In the genomic region with DNA sequence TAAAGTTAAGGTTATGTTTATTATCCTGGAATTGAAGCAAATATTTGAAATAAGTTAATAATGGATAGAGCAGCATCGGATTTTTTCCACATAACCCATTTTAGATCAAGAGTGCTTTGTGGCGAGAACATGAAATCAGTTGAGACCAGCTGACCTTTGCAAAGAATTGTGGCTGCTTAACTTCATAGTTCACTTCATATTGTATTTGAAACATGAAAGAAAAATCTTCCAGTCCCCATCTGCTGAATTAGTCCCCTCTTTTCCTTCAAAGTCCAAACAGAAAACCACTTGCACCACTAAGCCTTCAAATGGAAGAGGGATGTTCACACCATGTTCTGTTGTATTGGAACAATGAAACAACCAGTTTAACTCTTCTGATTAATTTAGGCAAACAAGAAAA, we compare ENCODE assay signal across 31 cellular contexts.
"Had no signal": no experiment of that assay in that cellular context is flagged by ENCODE, and none has a peak within 500 bp of the region (broad histone marks: within the 10 kb centered on the region; RNA-seq: fewer than 3 reads in every experiment).

No MANE protein-coding gene starts in this region.

- H3K27ac Mint-ChIP-seq: naive thymus-derived CD8-positive, alpha-beta T cell; natural killer cell treated with Interleukin-12 subunit alpha and Interleukin-12 subunit beta and Interleukin-15 and Interleukin-18, amount 100 ng/mL, for 72 hours; neural progenitor cell; progenitor cell of endocrine pancreas; stimulated activated memory B cell treated with anti-CD40 and anti-IgM and Interleukin-4, amounts not matched to agents 10 μg/mL and 1 μg/mL and 100 μg/mL, for 72 hours; stimulated activated naive CD8-positive, alpha-beta T cell treated with anti-CD3 and anti-CD28 coated beads, Interleukin-15, amount 100 ng/mL, for 72 hours; type B pancreatic cell had no signal

- H3K9me3 ChIP-seq: ovary, psoas muscle, right lobe of liver, sigmoid colon, spleen, suprapubic skin, testis, tibial artery, transverse colon, upper lobe of right lung, uterus had no signal

- H3K79me2 ChIP-seq: parathyroid adenoma had no signal

- H2AFZ ChIP-seq: neural progenitor cell, parathyroid adenoma had no signal

- H3K27me3 Mint-ChIP-seq: naive thymus-derived CD8-positive, alpha-beta T cell; natural killer cell treated with Interleukin-12 subunit alpha and Interleukin-12 subunit beta and Interleukin-15 and Interleukin-18, amount 100 ng/mL, for 72 hours; progenitor cell of endocrine pancreas; stimulated activated naive CD8-positive, alpha-beta T cell treated with anti-CD3 and anti-CD28 coated beads, Interleukin-15, amount 100 ng/mL, for 72 hours; type B pancreatic cell had no signal

- H3K9me3 Mint-ChIP-seq: neural progenitor cell; stimulated activated memory B cell treated with anti-CD40 and anti-IgM and Interleukin-4, amounts not matched to agents 10 μg/mL and 1 μg/mL and 100 μg/mL, for 72 hours had no signal

- H3K4me2 ChIP-seq: neural progenitor cell had no signal

- ATAC-seq: naive thymus-derived CD8-positive, alpha-beta T cell; natural killer cell treated with Interleukin-12 subunit alpha and Interleukin-12 subunit beta and Interleukin-15 and Interleukin-18, amount 100 ng/mL, for 72 hours; psoas muscle; right cardiac atrium; right lobe of liver; stimulated activated memory B cell treated with anti-CD40 and anti-IgM and Interleukin-4, amounts not matched to agents 10 μg/mL and 1 μg/mL and 100 μg/mL, for 72 hours; stimulated activated naive CD8-positive, alpha-beta T cell treated with anti-CD3 and anti-CD28 coated beads, Interleukin-15, amount 100 ng/mL, for 72 hours; stimulated activated naive CD8-positive, alpha-beta T cell treated with anti-CD3 and anti-CD28 coated beads, Interleukin-15, Interleukin-2, amounts not matched to agents 100 U/mL and 50 U/mL, for 24 hours; upper lobe of right lung had no signal

- H3K4me1 ChIP-seq: psoas muscle, right lobe of liver, sigmoid colon, spleen, suprapubic skin, testis, tibial artery, transverse colon, upper lobe of right lung, uterus had no signal

- H3K4me3 ChIP-seq: neural progenitor cell, ovary, psoas muscle, right lobe of liver, sigmoid colon, spleen, suprapubic skin, testis, tibial artery, transverse colon, upper lobe of right lung, uterus had no signal

- H3K4me1 Mint-ChIP-seq: naive thymus-derived CD8-positive, alpha-beta T cell; stimulated activated naive CD8-positive, alpha-beta T cell treated with anti-CD3 and anti-CD28 coated beads, Interleukin-15, amount 100 ng/mL, for 72 hours had no signal

- H3K27me3 ChIP-seq: neural progenitor cell, ovary, right lobe of liver, sigmoid colon, spleen, suprapubic skin, testis, tibial artery, transverse colon, upper lobe of right lung, uterus had no signal

- H3K9ac ChIP-seq: neural progenitor cell, parathyroid adenoma had no signal

- H3K4me3 Mint-ChIP-seq: naive thymus-derived CD8-positive, alpha-beta T cell; natural killer cell treated with Interleukin-12 subunit alpha and Interleukin-12 subunit beta and Interleukin-15 and Interleukin-18, amount 100 ng/mL, for 72 hours; neural progenitor cell; stimulated activated memory B cell treated with anti-CD40 and anti-IgM and Interleukin-4, amounts not matched to agents 10 μg/mL and 1 μg/mL and 100 μg/mL, for 72 hours; stimulated activated naive CD8-positive, alpha-beta T cell treated with anti-CD3 and anti-CD28 coated beads, Interleukin-15, amount 100 ng/mL, for 72 hours; type B pancreatic cell had no signal

- H3K27ac ChIP-seq: ovary, parathyroid adenoma, psoas muscle, right lobe of liver, sigmoid colon, spleen, suprapubic skin, testis, tibial artery, transverse colon, upper lobe of right lung, uterus had no signal

- H3K36me3 ChIP-seq: neural progenitor cell, ovary, right lobe of liver, sigmoid colon, spleen, suprapubic skin, tibial artery, transverse colon, upper lobe of right lung, uterus had no signal

- DNase-seq: naive thymus-derived CD8-positive, alpha-beta T cell; occipital lobe; ovary; posterior cingulate gyrus; psoas muscle; right cardiac atrium; right lobe of liver; sigmoid colon; small intestine; spleen; stimulated activated CD4-positive, alpha-beta T cell treated with anti-CD3 and anti-CD28 coated beads, Interleukin-12 subunit alpha, Interleukin-12 subunit beta, amount 100 ng/mL, for 4 hours; stimulated activated CD4-positive, alpha-beta T cell treated with anti-CD3 and anti-CD28 coated beads, Interleukin-1b, Interleukin-23, amount 100 ng/mL, for 48 hours; stimulated activated CD4-positive, alpha-beta T cell treated with anti-CD3 and anti-CD28 coated beads, Interleukin-4, amount 100 ng/mL, for 1 hour; stimulated activated CD4-positive, alpha-beta T cell treated with anti-CD3 and anti-CD28 coated beads, Interleukin-4, amount 100 ng/mL, for 4 hours; stimulated activated CD8-positive, alpha-beta memory T cell treated with anti-CD3 and anti-CD28 coated beads, Interleukin-4, amount 100 ng/mL, for 48 hours; stimulated activated naive CD4-positive, alpha-beta T cell; stimulated activated naive CD8-positive, alpha-beta T cell treated with anti-CD3 and anti-CD28 coated beads, Interleukin-15, amount 100 ng/mL, for 72 hours; stimulated activated naive CD8-positive, alpha-beta T cell treated with anti-CD3 and anti-CD28 coated beads, Interleukin-15, Interleukin-2, amounts not matched to agents 100 U/mL and 50 U/mL, for 24 hours; substantia nigra; testis; tibial artery; transverse colon; upper lobe of right lung; uterus had no signal

- H3K36me3 Mint-ChIP-seq: naive thymus-derived CD8-positive, alpha-beta T cell; neural progenitor cell; stimulated activated memory B cell treated with anti-CD40 and anti-IgM and Interleukin-4, amounts not matched to agents 10 μg/mL and 1 μg/mL and 100 μg/mL, for 72 hours; type B pancreatic cell had no signal
